In the genomic region with DNA sequence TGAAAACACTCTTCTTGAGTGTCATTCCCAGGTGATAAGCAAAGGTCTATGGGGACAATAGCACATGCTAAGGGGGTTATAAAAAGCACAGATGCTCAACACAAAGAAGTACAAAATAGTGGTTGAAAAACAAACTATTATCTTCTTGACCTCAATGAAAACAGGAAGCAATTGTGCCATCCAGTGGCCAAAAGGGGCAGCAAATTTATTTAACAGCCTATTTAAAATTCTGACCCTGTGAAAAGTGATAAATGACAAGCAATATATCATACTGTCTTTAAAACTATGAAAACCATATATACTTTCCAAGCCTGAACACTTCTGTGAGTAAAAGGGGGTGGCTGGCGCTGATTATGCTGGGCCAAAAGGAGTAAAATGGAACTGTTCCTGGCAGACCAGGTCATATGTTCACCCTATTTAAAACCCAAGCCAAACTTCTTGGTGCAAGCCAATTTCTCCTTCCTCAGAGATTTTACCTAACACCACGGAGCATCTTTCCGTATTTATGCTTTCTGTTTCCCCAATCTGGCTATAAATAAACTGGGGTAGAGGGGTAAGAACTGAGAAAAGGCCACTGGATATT, we compare ENCODE assay signal across 7 cellular contexts. TPM values are rescaled to one million over a fixed set of nuclear protein-coding genes. Genes with fewer than 3 reads are reported as not detected.
DNase-seq lines count a peak whose midpoint lies in the region; ATAC-seq and TF ChIP-seq lines count a peak whose summit lies in the region.

No MANE protein-coding gene starts in this region.

- H3K27me3 ChIP-seq in GM23248 (replicated peaks; ENCODE audit: insufficient read depth) (no peaks in the 10 kb centered on the region), upper lobe of left lung (no peaks in the 10 kb centered on the region)

- H3K4me3 ChIP-seq in GM23248 (no peak overlapping the region), astrocyte of the spinal cord (ENCODE audit: low read depth, low read length) (no peak overlapping the region), upper lobe of left lung (no peak overlapping the region)

- no TSS peak for BruUV-seq in Calu3 (replicated peaks; lab: Mats Ljungman, UMichigan)

- no peak overlapping the region for H3K27ac Mint-ChIP-seq in Calu3 (ENCODE audit: unreplicated experiment)

- TF ChIP-seq CTCF in Calu3 (IDR thresholded peaks at IDR 0.05; ENCODE audit: unreplicated experiment) (peak; percentile 16), astrocyte of the spinal cord (IDR thresholded peaks at IDR 0.05; ENCODE audit: low read depth, low read length) (peak; percentile 67), upper lobe of left lung (IDR thresholded peaks at IDR 0.05) (peak in 5 of 6 experiments; percentile 40 to 58 (median 51))

- DNase-seq in Calu3 (peak; percentile 2), GM23248 (peak; percentile 58), NCI-H69 (lab: John Stamatoyannopoulos, UW) (peak; percentile 66), astrocyte of the spinal cord (ENCODE audit: low read depth, low spot score) (peak; percentile 56), kidney glomerular epithelial cell (lab: John Stamatoyannopoulos, UW) (peak; percentile 13), upper lobe of left lung (no peak), ecto neural progenitor cell (ENCODE audit: low spot score) (no peak)

- H3K4me3 Mint-ChIP-seq in Calu3 (ENCODE audit: low read depth, unreplicated experiment): no peak overlapping the region

- no peaks in the 10 kb centered on the region for H3K9me3 Mint-ChIP-seq in Calu3 (ENCODE audit: low read depth, unreplicated experiment)

- H3K4me2 ChIP-seq in GM23248 (ENCODE audit: unreplicated experiment): no peak overlapping the region

- no peak for TF ChIP-seq POLR2A in upper lobe of left lung (IDR thresholded peaks at IDR 0.05)

- H3K9me2 ChIP-seq in GM23248 (ENCODE audit: insufficient read depth): no peaks in the 10 kb centered on the region

- H3K79me2 ChIP-seq in GM23248 (ENCODE audit: insufficient read depth): peaks cover 8% of the 10 kb centered on the region; the same call in 1 of the 2 replicates

- no peak overlapping the region for H3K9ac ChIP-seq in GM23248

- no peaks in the 10 kb centered on the region for H3K4me1 Mint-ChIP-seq in Calu3 (ENCODE audit: low read depth, unreplicated experiment)

- H3K36me3 Mint-ChIP-seq in Calu3 (ENCODE audit: insufficient read depth, unreplicated experiment): peaks cover 4% of the 10 kb centered on the region

- CTCF ChIA-PET in Calu3 (lab: Charles Lee): no interaction called here

- H3K27ac ChIP-seq in GM23248 (no peak overlapping the region), upper lobe of left lung (no peak overlapping the region)

- peaks cover 2% of the 10 kb centered on the region for H3K4me1 ChIP-seq in GM23248 (ENCODE audit: insufficient read depth)
- no peaks in the 10 kb centered on the region for H3K4me1 ChIP-seq in upper lobe of left lung

- in situ Hi-C loops in GM23248 (cut with MboI): no loop called here
- in situ Hi-C loops in astrocyte of the spinal cord (cut with HindIII; ENCODE audit: low sequenced_read_pairs): no loop called here

- intact Hi-C loops in Calu3 (cut with micrococcal nuclease; ENCODE audit: unreplicated experiment): loop anchor here (5.0 to 10.0 kb wide), 3 partner anchors 274 to 518 kb away; no protein-coding TSS in a partner anchor

- H2AFZ ChIP-seq in GM23248: no peak overlapping the region

- H3K27me3 Mint-ChIP-seq in Calu3 (ENCODE audit: unreplicated experiment): no peaks in the 10 kb centered on the region

- no peak for TF ChIP-seq EP300 in upper lobe of left lung (IDR thresholded peaks at IDR 0.05)

- ATAC-seq in upper lobe of left lung (ENCODE audit: low FRiP score in 2 of 2): peak in 1 of 2 donors; percentile 41

- peaks cover 8% of the 10 kb centered on the region for H3F3A ChIP-seq in GM23248 (ENCODE audit: insufficient read depth)

- H3K9me3 ChIP-seq in GM23248 (ENCODE audit: low read depth) (no peaks in the 10 kb centered on the region), upper lobe of left lung (no peaks in the 10 kb centered on the region)

- WGBS in GM23248 (ENCODE audit: low coverage in 1 of 2, low lambda C conversion rate in 2 of 2, missing lambda C conversion rate in 2 of 2), 2 experiments: 65 to 78% methylated on average over 3 of the region's 3 CpGs
- 58 to 75% methylated on average over 3 of the region's 3 CpGs for WGBS in upper lobe of left lung, 2 donors

- peaks cover 3% of the 10 kb centered on the region; the same call in 1 of the 2 replicates for H4K20me1 ChIP-seq in GM23248 (ENCODE audit: insufficient read depth)

- H3K36me3 ChIP-seq in GM23248 (ENCODE audit: low read depth): peaks cover 20% of the 10 kb centered on the region; the same call in 1 of the 2 replicates
- H3K36me3 ChIP-seq in upper lobe of left lung: peaks cover 0 to 48% (median 8%) of the 10 kb centered on the region in 4 donors

RNA-seq across cellular contexts. Expression of a gene that starts 29.7 kb away (rescaled TPM):
- total RNA-seq in Calu3 (2022) (15.3 and 17.7 TPM in 2 replicates), upper lobe of left lung (10 to 100 TPM in 4 of 6 donors, 1 to 10 TPM in 2; 6.2 to 17.3 (median 13.0) TPM)
- 28.3 and 30.9 TPM in 2 replicates for total RNA-seq in GM23248 (2014; rRNA removed; shearing (Covaris generic))
- polyA plus RNA-seq in GM23248 (2016; fragmentation: Nextera tagmentation; extraction: Ambion mirVana): 19.6 and 20.9 TPM in 2 replicates

Comparison
In these comparisons a context has a peak if more than half of its experiments do, and no peak if none do; other contexts are left out.
1. DNase-seq: peak in Calu3 (single experiment), GM23248 (single experiment), NCI-H69 (single experiment), astrocyte of the spinal cord (single experiment) and kidney glomerular epithelial cell (single experiment); none in upper lobe of left lung (0 of 2) and ecto neural progenitor cell (single experiment).
2. CTCF ChIP-seq: peak in every context shown above with its lines; median percentile 67 in astrocyte of the spinal cord; 51 in upper lobe of left lung; 16 in Calu3.